13 cellular contexts compared by ENCODE assay signal in the genomic region with DNA sequence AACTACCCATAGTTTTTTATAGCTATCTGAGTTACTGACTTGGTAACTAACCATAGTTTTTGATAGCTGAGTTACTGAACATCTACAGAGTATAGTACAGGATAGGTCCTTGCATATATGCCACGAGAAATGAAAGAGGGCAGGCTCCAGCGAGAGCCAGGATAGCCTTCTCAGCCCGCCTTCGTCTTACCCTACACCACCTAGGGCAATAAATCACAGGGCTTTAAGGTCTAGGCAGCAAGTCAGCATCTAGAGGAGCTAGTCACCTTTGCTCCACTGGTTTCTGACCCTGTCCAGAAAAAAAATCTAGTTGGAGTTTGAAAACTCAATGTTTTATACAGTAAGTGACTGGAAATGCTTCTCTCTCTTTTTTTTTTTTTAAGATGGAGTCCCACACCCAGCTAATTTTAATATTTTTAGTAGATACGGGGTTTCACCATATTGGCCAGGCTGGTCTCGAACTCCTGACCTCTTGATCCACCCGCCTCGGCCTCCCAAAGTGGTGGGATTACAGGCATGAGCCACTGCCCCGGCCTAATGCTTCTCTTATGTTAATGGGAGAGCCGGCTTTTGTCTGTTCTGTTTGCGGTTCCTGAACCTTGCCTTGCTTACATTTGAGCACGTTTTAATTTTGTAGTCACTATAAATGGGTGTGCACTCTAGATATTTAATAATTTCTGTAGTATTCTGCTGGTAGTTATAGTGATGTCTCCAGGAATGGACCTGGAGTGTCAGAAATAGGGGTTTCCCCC. TPM values are rescaled to one million over a fixed set of nuclear protein-coding genes. Genes with fewer than 3 reads are reported as not detected.
A peak's percentile ranks its signal among the peaks of the same experiment; 100 is the strongest.
DNase-seq lines count a peak whose midpoint lies in the region; ATAC-seq and TF ChIP-seq lines count a peak whose summit lies in the region.
"Had no signal": no experiment of that assay in that cellular context is flagged by ENCODE, and none has a peak within 500 bp of the region (broad histone marks: within the 10 kb centered on the region; RNA-seq: fewer than 3 reads in every experiment).

No MANE protein-coding gene starts in this region.

- peaks cover 12% of the 10 kb centered on the region for H4K20me1 ChIP-seq in GM23338 (replicated peaks; ENCODE audit: insufficient read depth)

- intact Hi-C loops in gastrocnemius medialis (cut with DNase I; ENCODE audit: low total_unique reads): no loop called here

- no peaks in the 10 kb centered on the region for H3K27me3 ChIP-seq in GM23338 (ENCODE audit: insufficient read depth)
- no peaks in the 10 kb centered on the region for H3K27me3 ChIP-seq in WERI-Rb-1 (ENCODE audit: insufficient read depth, low read depth, severe bottlenecking)
- H3K27me3 ChIP-seq in iPS-18a (ENCODE audit: control insufficient read depth, insufficient read depth, low read length): no peaks in the 10 kb centered on the region
- H3K27me3 ChIP-seq in gastrocnemius medialis: no peaks in the 10 kb centered on the region

- H3K4me1 Mint-ChIP-seq in GM23338: peaks cover 46% of the 10 kb centered on the region

- peak overlapping the region; percentile 97 for H3K27ac Mint-ChIP-seq in GM23338
- H3K27ac Mint-ChIP-seq: activated naive CD4-positive, alpha-beta T cell treated with anti-CD3 and anti-CD28 coated beads, Interleukin-2, amount 10 ng/mL, durations not matched to agents 7 days and 5 days had no signal

- H3F3A ChIP-seq in GM23338 (replicated peaks; ENCODE audit: low read depth): peaks cover 21% of the 10 kb centered on the region

- peaks cover 44% of the 10 kb centered on the region for H3K36me3 Mint-ChIP-seq in GM23338 (ENCODE audit: low read depth)

- TF ChIP-seq POLR2A in gastrocnemius medialis (IDR thresholded peaks at IDR 0.05): no peak

- in situ Hi-C loops in gastrocnemius medialis (cut with MboI; ENCODE audit: low sequenced_read_pairs in 4 of 4): no loop called here

- peak overlapping the region; percentile 63 for H3K9ac ChIP-seq in iPS-18a (ENCODE audit: low read length)
- H3K9ac ChIP-seq: GM23248 had no signal

- H3K4me1 ChIP-seq in GM23338 (ENCODE audit: insufficient read depth): peaks cover 34% of the 10 kb centered on the region
- peaks cover 28% of the 10 kb centered on the region for H3K4me1 ChIP-seq in iPS-18a (ENCODE audit: control insufficient read depth, low read depth, low read length)
- H3K4me1 ChIP-seq in gastrocnemius medialis: peaks cover 34 to 35% of the 10 kb centered on the region in 2 donors

- H3K36me3 ChIP-seq in GM23338 (ENCODE audit: insufficient read depth): 0 out of 2 replicates have a peak, but pooled peaks cover 8% of the 10 kb centered on the region
- peaks cover 29% of the 10 kb centered on the region for H3K36me3 ChIP-seq in WERI-Rb-1
- peaks cover 8% of the 10 kb centered on the region for H3K36me3 ChIP-seq in iPS-18a (ENCODE audit: control insufficient read depth, low read depth, low read length)
- peaks cover 0 to 7% of the 10 kb centered on the region in 2 donors for H3K36me3 ChIP-seq in gastrocnemius medialis

- DNase-seq in GM23338 (ENCODE audit: low spot score): peak; percentile 60
- no peak for DNase-seq in WERI-Rb-1
- DNase-seq in gastrocnemius medialis: no peak
- no peak for DNase-seq in occipital lobe (lab: John Stamatoyannopoulos, UW)
- DNase-seq: activated CD4-positive, alpha-beta T cell treated with anti-CD3 and anti-CD28 coated beads, Interleukin-2, amount 50 U/mL, for 1 hour; activated naive CD4-positive, alpha-beta T cell treated with anti-CD3 and anti-CD28 coated beads, Interleukin-2, amount 10 ng/mL, durations not matched to agents 7 days and 5 days; GM23248; left colon; NCI-H1436 treated with DMSO at 0.1 percent for 48 hours; retina had no signal

- H3K4me3 Mint-ChIP-seq in GM23338: peak overlapping the region; percentile 99

- no peak for TF ChIP-seq CTCF in GM23338 (conservative IDR thresholded peaks at IDR 0.05; ENCODE audit: low read depth in 2 of 2)
- no peak for TF ChIP-seq CTCF in WERI-Rb-1 (IDR thresholded peaks at IDR 0.05; ENCODE audit: low read depth, low read length)
- TF ChIP-seq CTCF in gastrocnemius medialis (IDR thresholded peaks at IDR 0.05 in 4 of 5, conservative IDR thresholded peaks at IDR 0.05 in 1 of 5): no peak

- H3K79me2 ChIP-seq in GM23338 (replicated peaks; ENCODE audit: insufficient read depth): peaks cover 62% of the 10 kb centered on the region

- H2AFZ ChIP-seq in GM23338: no peak overlapping the region
- H2AFZ ChIP-seq: GM23248 had no signal

- H3K27me3 Mint-ChIP-seq in GM23338 (ENCODE audit: insufficient read depth, low read depth, poor library complexity): peaks cover 6% of the 10 kb centered on the region
- H3K27me3 Mint-ChIP-seq: activated naive CD4-positive, alpha-beta T cell treated with anti-CD3 and anti-CD28 coated beads, Interleukin-2, amount 10 ng/mL, durations not matched to agents 7 days and 5 days had no signal

- no peaks in the 10 kb centered on the region for H3K9me2 ChIP-seq in GM23338 (ENCODE audit: insufficient read depth)

- H3K27ac ChIP-seq in GM23338 (ENCODE audit: low read depth) (peak overlapping the region; percentile 99), WERI-Rb-1 (peak overlapping the region; percentile 40), iPS-18a (ENCODE audit: low read length) (peak overlapping the region; percentile 79), gastrocnemius medialis (peak overlapping the region in 3 of 4 donors; percentile 23 to 57 (median 54))
- H3K27ac ChIP-seq: GM23248 had no signal

- peak; percentile 7 for ATAC-seq in GM23338
- ATAC-seq in gastrocnemius medialis: no peak
- no peak for ATAC-seq in HG02840 (IDR thresholded peaks at IDR 0.05; ENCODE audit: low FRiP score, unreplicated experiment)
- ATAC-seq in HG03354 (IDR thresholded peaks at IDR 0.05; ENCODE audit: poor library complexity, severe bottlenecking, unreplicated experiment): no peak
- ATAC-seq: left colon had no signal

- peak overlapping the region; percentile 78 for H3K4me3 ChIP-seq in GM23338
- no peak overlapping the region for H3K4me3 ChIP-seq in WERI-Rb-1 (ENCODE audit: low read depth, low read length)
- peak overlapping the region; percentile 35 for H3K4me3 ChIP-seq in iPS-18a (ENCODE audit: low read length)
- no peak overlapping the region for H3K4me3 ChIP-seq in gastrocnemius medialis

- H3K9me3 ChIP-seq in WERI-Rb-1 (ENCODE audit: severe bottlenecking) (no peaks in the 10 kb centered on the region), iPS-18a (ENCODE audit: control insufficient read depth, low read depth, low read length) (no peaks in the 10 kb centered on the region), gastrocnemius medialis (no peaks in the 10 kb centered on the region)

- no peaks in the 10 kb centered on the region for H3K9me3 Mint-ChIP-seq in GM23338
- H3K9me3 Mint-ChIP-seq: activated naive CD4-positive, alpha-beta T cell treated with anti-CD3 and anti-CD28 coated beads, Interleukin-2, amount 10 ng/mL, durations not matched to agents 7 days and 5 days had no signal

- H3K4me2 ChIP-seq in GM23338: peak overlapping the region; percentile 90

TF ChIP-seq in GM23338, 12 proteins besides CTCF, POLR2A, EP300 and RAD21 (continues in another document):
- TF ChIP-seq EZH2 (IDR thresholded peaks at IDR 0.05; ENCODE audit: low read depth, unreplicated experiment): no peak
- TF ChIP-seq STAT1 (IDR thresholded peaks at IDR 0.05; ENCODE audit: unreplicated experiment): no peak

RNA-seq across cellular contexts. Expression of a gene that starts 2.8 kb away (rescaled TPM):
- 82.5 and 126 TPM in 2 replicates for total RNA-seq in GM23338 (2014; rRNA removed; shearing (Covaris generic))
- 54.3 and 54.4 TPM in 2 replicates for polyA plus RNA-seq in GM23338 (2016; fragmentation: Nextera tagmentation; extraction: Ambion mirVana)
- 100 to 1,000 TPM in 1 of 4 donors, 10 to 100 TPM in 3; 39.7 to 103 (median 65.5) TPM for total RNA-seq in gastrocnemius medialis
- 52.6 TPM for total RNA-seq in occipital lobe

RNA-seq across cellular contexts. Expression of a gene that starts 5.5 kb away (rescaled TPM):
- 43.8 and 61.3 TPM in 2 replicates for total RNA-seq in GM23338 (2014; rRNA removed; shearing (Covaris generic))
- polyA plus RNA-seq in GM23338 (2016; fragmentation: Nextera tagmentation; extraction: Ambion mirVana): 32.5 and 34.3 TPM in 2 replicates
- 10 to 100 TPM; 18.8 to 44.9 (median 31.2) TPM for total RNA-seq in gastrocnemius medialis
- 25.6 TPM for total RNA-seq in occipital lobe

RNA-seq across cellular contexts. Expression of a gene that starts 58.5 kb away (rescaled TPM):
- 0.19 and 0.94 TPM in 2 replicates for total RNA-seq in GM23338 (2014; rRNA removed; shearing (Covaris generic))
- 1.2 and 2.2 TPM in 2 replicates for polyA plus RNA-seq in GM23338 (2016; fragmentation: Nextera tagmentation; extraction: Ambion mirVana)
- not detected for total RNA-seq in gastrocnemius medialis
- not detected for total RNA-seq in occipital lobe
- total RNA-seq: GM23248 had no signal
- polyA plus RNA-seq: GM23248 had no signal

Comparison
In these comparisons a context has a peak if more than half of its experiments do, and no peak if none do; other contexts are left out.
1. H3K27ac ChIP-seq: peak in every context shown above with its lines; median percentile 99 in GM23338; 79 in iPS-18a; 54 in gastrocnemius medialis; 40 in WERI-Rb-1.
2. H3K4me3 ChIP-seq: peak in GM23338 (single experiment) and iPS-18a (single experiment); none in WERI-Rb-1 (single experiment) and gastrocnemius medialis (0 of 4).